In the genomic region with DNA sequence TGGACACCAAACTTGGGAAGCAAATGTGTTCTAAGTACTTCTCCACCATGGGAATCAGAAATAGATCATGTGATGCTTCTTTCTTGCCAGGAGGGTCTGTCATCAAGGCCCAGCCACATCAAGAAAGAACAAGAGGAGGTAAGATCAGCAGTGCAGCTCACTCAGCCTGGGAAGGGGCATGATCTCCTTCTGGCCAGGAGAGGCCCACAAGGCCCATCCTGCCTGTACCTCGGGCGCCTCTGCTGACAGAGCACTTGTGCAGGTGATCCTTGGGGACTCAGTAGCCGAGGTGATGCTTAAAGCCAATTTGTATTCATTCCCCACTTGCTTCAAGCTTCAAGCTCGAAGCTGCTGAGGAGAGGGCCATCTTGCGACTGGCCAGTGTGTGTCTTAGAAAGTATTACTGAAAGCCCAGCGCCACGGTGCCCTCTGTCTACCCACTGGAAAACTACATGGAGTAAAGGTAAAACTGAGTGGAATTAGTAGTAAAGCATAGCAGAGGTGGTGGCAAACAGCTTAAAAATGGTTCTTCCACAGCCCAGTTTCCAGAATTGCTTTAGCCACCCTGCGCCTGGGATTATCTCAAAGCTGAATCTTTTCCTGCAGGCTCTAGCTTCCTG, we compare ENCODE assay signal across 9 cellular contexts. TPM values are rescaled to one million over a fixed set of nuclear protein-coding genes. Genes with fewer than 3 reads are reported as not detected.
DNase-seq lines count a peak whose midpoint lies in the region; ATAC-seq and TF ChIP-seq lines count a peak whose summit lies in the region.
"Had no signal": no experiment of that assay in that cellular context is flagged by ENCODE, and none has a peak within 500 bp of the region (broad histone marks: within the 10 kb centered on the region; RNA-seq: fewer than 3 reads in every experiment).

No MANE protein-coding gene starts in this region.

- H3K36me3 ChIP-seq in right atrium auricular region (peaks cover 27% of the 10 kb centered on the region), tibial nerve (peaks cover 0 to 56% (median 4%) of the 10 kb centered on the region in 3 donors)

- no peak overlapping the region for H3K4me3 ChIP-seq in right atrium auricular region
- H3K4me3 ChIP-seq in tibial nerve = no peak overlapping the region

- TF ChIP-seq CTCF in right atrium auricular region (IDR thresholded peaks at IDR 0.05) (peak; percentile 43 to 73), tibial nerve (IDR thresholded peaks at IDR 0.05) (peak; percentile 20 to 46 (median 38)), RWPE1 (conservative IDR thresholded peaks at IDR 0.05; ENCODE audit: low read depth) (no peak)

- no peak for TF ChIP-seq EP300 in tibial nerve (IDR thresholded peaks at IDR 0.05)

- H3K27me3 ChIP-seq in right atrium auricular region = no peaks in the 10 kb centered on the region
- H3K27me3 ChIP-seq in tibial nerve = no peaks in the 10 kb centered on the region

- peaks cover 2% of the 10 kb centered on the region for H3K4me1 Mint-ChIP-seq in activated CD8-positive, alpha-beta memory T cell treated with anti-CD3 and anti-CD28 coated beads, Interleukin-2, amount 10 ng/mL, durations not matched to agents 7 days and 5 days

- peak; percentile 32 for ATAC-seq in activated CD8-positive, alpha-beta memory T cell treated with anti-CD3 and anti-CD28 coated beads, Interleukin-2, amount 10 ng/mL, durations not matched to agents 7 days and 5 days
- ATAC-seq in activated CD4-positive, CD25-positive, alpha-beta regulatory T cell treated with anti-CD3 and anti-CD28 coated beads, Interleukin-2, amount 50 U/mL, for 24 hours = no peak

- DNase-seq in activated CD8-positive, alpha-beta memory T cell treated with anti-CD3 and anti-CD28 coated beads, Interleukin-2, amount 10 ng/mL, durations not matched to agents 7 days and 5 days = no peak
- no peak for DNase-seq in activated CD8-positive, alpha-beta memory T cell treated with anti-CD3 and anti-CD28 coated beads for 24 hours
- peak; percentile 38 for DNase-seq in UCSD-AML1 (lab: John Stamatoyannopoulos, UW; ENCODE audit: unreplicated experiment)
- no peak for DNase-seq in right atrium auricular region (ENCODE audit: low spot score)
- no peak for DNase-seq in tibial nerve (ENCODE audit: low spot score in 2 of 2)
- DNase-seq in RWPE1 (ENCODE audit: low spot score) = no peak
- no peak for DNase-seq in stimulated activated CD4-positive, alpha-beta T cell treated with anti-CD3 and anti-CD28 coated beads, Interleukin-4, amount 100 ng/mL, for 1 hour

- no peak for TF ChIP-seq POLR2A in tibial nerve (IDR thresholded peaks at IDR 0.05)

- 58 to 68% methylated on average over 8 of the region's 8 CpGs for WGBS in tibial nerve, 2 donors

- peaks cover 5% of the 10 kb centered on the region for H3K36me3 Mint-ChIP-seq in activated CD8-positive, alpha-beta memory T cell treated with anti-CD3 and anti-CD28 coated beads, Interleukin-2, amount 10 ng/mL, durations not matched to agents 7 days and 5 days

- CTCF ChIA-PET in activated CD8-positive, alpha-beta memory T cell treated with anti-CD3 and anti-CD28 coated beads, Interleukin-2, amount 10 ng/mL, durations not matched to agents 7 days and 5 days (lab: Charles Lee) = interaction anchor here (1.1 kb wide), 1 partner anchor 9 kb away, joined by 3 read pairs; no protein-coding TSS in a partner anchor
- CTCF ChIA-PET in RWPE1 (lab: Yijun Ruan, JAX) = interaction anchor here (0.6 to 1.3 kb wide), 2 partner anchors 19 to 1627 kb away, joined by 4 to 5 read pairs; no protein-coding TSS in a partner anchor

- peaks cover 11% of the 10 kb centered on the region for H3K27me3 Mint-ChIP-seq in activated CD8-positive, alpha-beta memory T cell treated with anti-CD3 and anti-CD28 coated beads, Interleukin-2, amount 10 ng/mL, durations not matched to agents 7 days and 5 days

- H3K4me1 ChIP-seq in right atrium auricular region (peaks cover 0 to 86% of the 10 kb centered on the region in 2 donors), tibial nerve (peaks cover 0 to 74% (median 12%) of the 10 kb centered on the region in 4 donors)

- peak overlapping the region; percentile 80 to 85 for H3K27ac ChIP-seq in right atrium auricular region
- peak overlapping the region in 1 of 4 donors; percentile 54 for H3K27ac ChIP-seq in tibial nerve
- no peak overlapping the region for H3K27ac ChIP-seq in RWPE1
- H3K27ac ChIP-seq: neutrophil had no signal

- POLR2A ChIA-PET in RWPE1 (lab: Yijun Ruan, JAX; ENCODE audit: low non-redundant PET) = no interaction called here

- no peak overlapping the region for H3K4me3 Mint-ChIP-seq in activated CD8-positive, alpha-beta memory T cell treated with anti-CD3 and anti-CD28 coated beads, Interleukin-2, amount 10 ng/mL, durations not matched to agents 7 days and 5 days

- no peaks in the 10 kb centered on the region for H3K9me3 ChIP-seq in right atrium auricular region
- no peaks in the 10 kb centered on the region for H3K9me3 ChIP-seq in tibial nerve
- H3K9me3 ChIP-seq: neutrophil had no signal

- H3K27ac Mint-ChIP-seq in activated CD8-positive, alpha-beta memory T cell treated with anti-CD3 and anti-CD28 coated beads, Interleukin-2, amount 10 ng/mL, durations not matched to agents 7 days and 5 days = no peak overlapping the region

- H3K9me3 Mint-ChIP-seq in activated CD8-positive, alpha-beta memory T cell treated with anti-CD3 and anti-CD28 coated beads, Interleukin-2, amount 10 ng/mL, durations not matched to agents 7 days and 5 days (ENCODE audit: low read depth) = no peaks in the 10 kb centered on the region

RNA-seq across cellular contexts. Expression of a gene that starts 26.2 kb away (rescaled TPM):
- total RNA-seq in activated CD8-positive, alpha-beta memory T cell treated with anti-CD3 and anti-CD28 coated beads, Interleukin-2, amount 10 ng/mL, durations not matched to agents 7 days and 5 days = 100 to 1,000 TPM; 147 to 180 TPM
- total RNA-seq in right atrium auricular region (10 to 100 TPM; 75.4 to 80.7 TPM), tibial nerve (10 to 100 TPM; 16.7 to 50.7 (median 35.7) TPM)

RNA-seq across cellular contexts. Expression of a gene that starts 53.3 kb away (rescaled TPM):
- under 1 TPM; 0.18 to 0.21 TPM for total RNA-seq in activated CD8-positive, alpha-beta memory T cell treated with anti-CD3 and anti-CD28 coated beads, Interleukin-2, amount 10 ng/mL, durations not matched to agents 7 days and 5 days
- total RNA-seq in right atrium auricular region (10 to 100 TPM; 23.0 to 41.2 TPM), tibial nerve (10 to 100 TPM; 61.4 to 90.0 (median 79.4) TPM)

Comparison
In these comparisons a context has a peak if more than half of its experiments do, and no peak if none do; other contexts are left out.
1. RNA of a gene that starts 53.3 kb away (total RNA-seq): 61.4 to 90.0 TPM in tibial nerve and 23.0 to 41.2 TPM in right atrium auricular region; 0.18 to 0.21 TPM in activated CD8-positive, alpha-beta memory T cell treated with anti-CD3 and anti-CD28 coated beads, Interleukin-2, amount 10 ng/mL, durations not matched to agents 7 days and 5 days; every median in the first group is over 10 times any median in the second.